In the genomic region with DNA sequence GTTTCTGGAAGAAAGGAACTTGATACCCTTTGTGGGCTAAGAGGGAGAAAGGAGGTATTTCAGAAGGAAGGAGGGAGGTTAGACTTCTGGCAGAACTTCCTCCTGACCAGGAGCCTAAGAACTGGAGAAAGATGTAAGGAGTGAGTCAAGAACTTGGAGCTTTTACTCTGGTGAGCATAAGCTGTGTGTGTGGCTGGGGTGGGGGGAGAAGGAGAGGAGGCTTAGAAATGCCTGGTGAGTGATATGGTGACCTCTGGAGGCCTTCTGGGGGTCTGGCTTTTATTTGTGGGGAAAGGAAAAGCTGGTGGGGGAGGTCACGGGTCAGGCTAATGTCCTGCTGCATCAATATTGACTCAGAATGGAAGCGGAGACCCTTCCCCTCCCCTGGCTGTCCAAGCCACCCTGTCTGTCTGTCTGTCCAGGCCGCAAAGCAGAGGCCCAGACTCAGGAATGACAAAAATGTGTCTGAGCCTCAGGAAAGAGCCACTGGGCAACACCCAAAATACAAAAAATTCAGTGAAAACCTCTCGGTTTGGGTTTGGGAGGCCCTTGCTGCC, we compare ENCODE assay signal across 11 cellular contexts. TPM values are rescaled to one million over a fixed set of nuclear protein-coding genes. Genes with fewer than 3 reads are reported as not detected.
DNase-seq lines count a peak whose midpoint lies in the region; ATAC-seq and TF ChIP-seq lines count a peak whose summit lies in the region.
"Had no signal": no experiment of that assay in that cellular context is flagged by ENCODE, and none has a peak within 500 bp of the region (broad histone marks: within the 10 kb centered on the region; RNA-seq: fewer than 3 reads in every experiment).

No MANE protein-coding gene starts in this region.

- H3K27ac ChIP-seq in adrenal gland (peak overlapping the region in 4 of 5 donors; percentile 9 to 83 (median 35)), hepatocyte (peak overlapping the region; percentile 86)

- H3K4me1 ChIP-seq in Caco-2 (peaks cover 49% of the 10 kb centered on the region), adrenal gland (replicated peaks in 1 of 2) (peaks cover 0 to 73% of the 10 kb centered on the region in 2 donors), hepatocyte (ENCODE audit: insufficient read depth) (peaks cover 71% of the 10 kb centered on the region)

- peaks cover 52% of the 10 kb centered on the region for H3K4me1 Mint-ChIP-seq in Caco-2 (ENCODE audit: low read depth, unreplicated experiment)
- H3K4me1 Mint-ChIP-seq: activated CD8-positive, alpha-beta memory T cell treated with anti-CD3 and anti-CD28 coated beads, Interleukin-2, amount 10 ng/mL, durations not matched to agents 7 days and 5 days had no signal

- no peak for TF ChIP-seq POLR2A in adrenal gland (IDR thresholded peaks at IDR 0.05)

- POLR2A ChIA-PET in Caco-2 (lab: Charles Lee) = interaction anchor here (0.5 to 2.1 kb wide), 4 partner anchors 14 to 96 kb away, joined by 3 to 10 read pairs (median 4); a partner anchor contains a TSS

- peaks cover 40% of the 10 kb centered on the region for H4K20me1 ChIP-seq in hepatocyte (ENCODE audit: insufficient read depth, poor library complexity, severe bottlenecking)

- peak overlapping the region; percentile 95 for H3K27ac Mint-ChIP-seq in Caco-2 (ENCODE audit: unreplicated experiment)
- H3K27ac Mint-ChIP-seq: activated CD8-positive, alpha-beta memory T cell treated with anti-CD3 and anti-CD28 coated beads, Interleukin-2, amount 10 ng/mL, durations not matched to agents 7 days and 5 days had no signal

- peak overlapping the region; percentile 92 for H3K4me2 ChIP-seq in hepatocyte

- intact Hi-C loops in Caco-2 (cut with micrococcal nuclease; ENCODE audit: unreplicated experiment) (no loop called here), adrenal gland (cut with DNase I) (loop anchor here in 1 of 2 donors (5.0 kb wide), 1 partner anchor 44 kb away; no protein-coding TSS in a partner anchor)

- no peaks in the 10 kb centered on the region for H3K27me3 Mint-ChIP-seq in Caco-2 (ENCODE audit: insufficient read depth, unreplicated experiment)

- no peaks in the 10 kb centered on the region for H3K27me3 ChIP-seq in Caco-2 (replicated peaks; ENCODE audit: control insufficient read depth, insufficient read depth, low read length)
- no peaks in the 10 kb centered on the region for H3K27me3 ChIP-seq in adrenal gland
- H3K27me3 ChIP-seq in hepatocyte = no peaks in the 10 kb centered on the region

- H3K9me2 ChIP-seq in hepatocyte (replicated peaks; ENCODE audit: insufficient read depth) = no peaks in the 10 kb centered on the region

- H2AFZ ChIP-seq in hepatocyte = no peak overlapping the region

- no peak for ATAC-seq in HG03354 (IDR thresholded peaks at IDR 0.05; ENCODE audit: poor library complexity, severe bottlenecking, unreplicated experiment)
- ATAC-seq: activated CD8-positive, alpha-beta memory T cell treated with anti-CD3 and anti-CD28 coated beads, Interleukin-2, amount 10 ng/mL, durations not matched to agents 7 days and 5 days had no signal

- no peaks in the 10 kb centered on the region for H3K9me3 Mint-ChIP-seq in Caco-2 (ENCODE audit: unreplicated experiment)

- H3K4me3 Mint-ChIP-seq in Caco-2 (ENCODE audit: unreplicated experiment) = peak overlapping the region; percentile 50
- H3K4me3 Mint-ChIP-seq: activated CD8-positive, alpha-beta memory T cell treated with anti-CD3 and anti-CD28 coated beads, Interleukin-2, amount 10 ng/mL, durations not matched to agents 7 days and 5 days had no signal

- no TSS peak for BruUV-seq in Caco-2 (replicated peaks; lab: Mats Ljungman, UMichigan)

- no peaks in the 10 kb centered on the region for H3K9me3 ChIP-seq in Caco-2
- no peaks in the 10 kb centered on the region for H3K9me3 ChIP-seq in adrenal gland (replicated peaks in 1 of 3)
- no peaks in the 10 kb centered on the region for H3K9me3 ChIP-seq in hepatocyte (ENCODE audit: low read depth)

- DNase-seq in Caco-2 (peak in 1 of 2 experiments; percentile 37), adrenal gland (no peak), hepatocyte (ENCODE audit: low spot score) (no peak), skeletal muscle cell (ENCODE audit: low read depth) (no peak), COR-L47 (lab: John Stamatoyannopoulos, UW) (no peak), GOT3 (lab: John Stamatoyannopoulos, UW) (no peak), inferior parietal cortex (ENCODE audit: extremely low spot score) (no peak)
- DNase-seq: activated CD8-positive, alpha-beta memory T cell treated with anti-CD3 and anti-CD28 coated beads, Interleukin-2, amount 10 ng/mL, durations not matched to agents 7 days and 5 days; effector CD4-positive, alpha-beta T cell had no signal

- 69 to 75% (median 73%) methylated on average over 3 to 4 of the region's 4 CpGs for whole genome bisulfite sequencing in adrenal gland, 4 donors
- WGBS in hepatocyte (ENCODE audit: low lambda C conversion rate, missing lambda C conversion rate) = 30% methylated on average over 4 of the region's 4 CpGs

- peaks cover 31% of the 10 kb centered on the region for H3K36me3 Mint-ChIP-seq in Caco-2 (ENCODE audit: insufficient read depth, unreplicated experiment)
- H3K36me3 Mint-ChIP-seq: activated CD8-positive, alpha-beta memory T cell treated with anti-CD3 and anti-CD28 coated beads, Interleukin-2, amount 10 ng/mL, durations not matched to agents 7 days and 5 days had no signal

- peaks cover 98% of the 10 kb centered on the region for H3K79me2 ChIP-seq in hepatocyte

- no peaks in the 10 kb centered on the region for H3K36me3 ChIP-seq in Caco-2 (ENCODE audit: control insufficient read depth, insufficient read depth, low read length)
- no peaks in the 10 kb centered on the region for H3K36me3 ChIP-seq in adrenal gland (replicated peaks in 1 of 2)
- H3K36me3 ChIP-seq in hepatocyte (replicated peaks; ENCODE audit: insufficient read depth, low read depth) = no peaks in the 10 kb centered on the region

- CTCF ChIA-PET in Caco-2 (lab: Charles Lee) = interaction anchor here (0.7 to 1.3 kb wide), 4 partner anchors 14 to 50 kb away, joined by 3 to 7 read pairs (median 4); no protein-coding TSS in a partner anchor

- H3K4me3 ChIP-seq in Caco-2 (ENCODE audit: low read depth, low read length) = no peak overlapping the region
- peak overlapping the region in 1 of 4 donors; percentile 84 for H3K4me3 ChIP-seq in adrenal gland
- H3K4me3 ChIP-seq in hepatocyte = no peak overlapping the region
- H3K4me3 ChIP-seq in skeletal muscle cell (ENCODE audit: low read depth, low read length) = peak overlapping the region; percentile 94

- TF ChIP-seq CTCF in Caco-2 (IDR thresholded peaks at IDR 0.05; ENCODE audit: insufficient read depth in 1 of 2, low read depth in 1 of 2, low read length in 1 of 2, severe bottlenecking in 1 of 2, unreplicated experiment in 1 of 2) (no peak), adrenal gland (IDR thresholded peaks at IDR 0.05) (no peak), hepatocyte (IDR thresholded peaks at IDR 0.05; ENCODE audit: poor library complexity) (no peak)

RNA-seq across cellular contexts. Expression of a gene that starts 4.8 kb away (rescaled TPM):
- total RNA-seq in Caco-2 (2022) = 106 and 111 TPM in 2 replicates
- total RNA-seq in adrenal gland = 100 to 1,000 TPM; 126 to 307 (median 179) TPM
- polyA plus RNA-seq in adrenal gland = 10 to 100 TPM; 21.2 to 81.0 (median 59.2) TPM
- total RNA-seq in hepatocyte = 48.5 and 76.8 TPM in 2 replicates
- 47.8 and 57.6 TPM in 2 replicates for polyA plus RNA-seq in hepatocyte

RNA-seq across cellular contexts. Expression of a gene that starts 14.3 kb away (rescaled TPM):
- total RNA-seq in Caco-2 (2022) (not detected in 2 replicates), adrenal gland (not detected), hepatocyte (not detected in 2 replicates)
- polyA plus RNA-seq in adrenal gland (not detected), hepatocyte (0.59 TPM in 1 of 2 replicates, not detected in the other)
- total RNA-seq: activated CD8-positive, alpha-beta memory T cell treated with anti-CD3 and anti-CD28 coated beads, Interleukin-2, amount 10 ng/mL, durations not matched to agents 7 days and 5 days; mesenteric fat pad had no signal

RNA-seq across cellular contexts. Expression of a gene that starts 21.9 kb away (rescaled TPM):
- 44.2 and 49.5 TPM in 2 replicates for total RNA-seq in Caco-2 (2022)
- 100 to 1,000 TPM; 109 to 227 (median 155) TPM for total RNA-seq in adrenal gland
- polyA plus RNA-seq in adrenal gland = 100 to 1,000 TPM; 102 to 321 (median 177) TPM
- 76.7 and 78.9 TPM in 2 replicates for total RNA-seq in hepatocyte
- polyA plus RNA-seq in hepatocyte = 80.0 and 101 TPM in 2 replicates

RNA-seq across cellular contexts. Expression of a gene that starts 44.2 kb away (rescaled TPM):
- total RNA-seq in Caco-2 (2022) (15.7 and 16.4 TPM in 2 replicates), adrenal gland (10 to 100 TPM; 16.8 to 36.0 (median 18.7) TPM), hepatocyte (21.9 and 24.8 TPM in 2 replicates)
- polyA plus RNA-seq in adrenal gland (10 to 100 TPM in 2 of 3 donors, 1 to 10 TPM in 1; 9.4 to 64.6 (median 56.9) TPM), hepatocyte (12.3 and 12.9 TPM in 2 replicates)

RNA-seq across cellular contexts. Expression of a gene that starts 54.5 kb away (rescaled TPM):
- total RNA-seq in Caco-2 (2022) = 38.3 and 40.1 TPM in 2 replicates
- total RNA-seq in adrenal gland = 10 to 100 TPM in 3 of 8 donors, 1 to 10 TPM in 5; 5.8 to 16.4 (median 8.8) TPM
- polyA plus RNA-seq in adrenal gland = 1 to 10 TPM; 2.7 to 5.7 (median 3.1) TPM
- total RNA-seq in hepatocyte = 8.3 and 9.3 TPM in 2 replicates
- 3.0 and 6.2 TPM in 2 replicates for polyA plus RNA-seq in hepatocyte
